8 cellular contexts compared by ENCODE assay signal in genomic region chr10:127006453-127006852, GRCh38.
"Had no signal": no experiment of that assay in that cellular context is flagged by ENCODE, and none has a peak within 500 bp of the region (broad histone marks: within the 10 kb centered on the region; RNA-seq: fewer than 3 reads in every experiment).

No MANE protein-coding gene starts in this region.

- ATAC-seq: HCT116, HepG2 had no signal

- H3K4me3 ChIP-seq: GM23248, HAP-1 had no signal

- H3K4me1 Mint-ChIP-seq: IgD-negative memory B cell had no signal

- H3K9me3 ChIP-seq: HAP-1 had no signal

- H3K4me3 Mint-ChIP-seq: IgD-negative memory B cell had no signal

- H3K27me3 Mint-ChIP-seq: IgD-negative memory B cell had no signal

- DNase-seq: GM23248, GOT3, H7 had no signal

- H3K9ac ChIP-seq: GM23248 had no signal

- H3K36me3 Mint-ChIP-seq: IgD-negative memory B cell had no signal

- H3K4me1 ChIP-seq: HAP-1 had no signal

- H3K27ac ChIP-seq: GM23248, HL-60 had no signal

- H3K27ac Mint-ChIP-seq: IgD-negative memory B cell had no signal
